ENCODE assay signal across 9 cellular contexts in genomic region chr21:33071878-33072306, GRCh38. TPM values are rescaled to one million over a fixed set of nuclear protein-coding genes. Genes with fewer than 3 reads are reported as not detected.
DNase-seq lines count a peak whose midpoint lies in the region; ATAC-seq and TF ChIP-seq lines count a peak whose summit lies in the region.
"Had no signal": no experiment of that assay in that cellular context is flagged by ENCODE, and none has a peak within 500 bp of the region (broad histone marks: within the 10 kb centered on the region; RNA-seq: fewer than 3 reads in every experiment).

No MANE protein-coding gene starts in this region.

- TF ChIP-seq CTCF in MM.1S (IDR thresholded peaks at IDR 0.05; ENCODE audit: low read length) (no peak), natural killer cell (IDR thresholded peaks at IDR 0.05) (no peak), PC-9 (conservative IDR thresholded peaks at IDR 0.05) (no peak)

- peaks cover 5 to 28% (median 15%) of the 10 kb centered on the region in 4 donors for H3K4me1 Mint-ChIP-seq in CD4-positive, CD25-positive, alpha-beta regulatory T cell
- H3K4me1 Mint-ChIP-seq in dendritic cell treated with granulocyte-macrophage colony-stimulating factor and Interleukin-4, amounts not matched to agents 40 ng/mL and 50 ng/mL, for 4 days (ENCODE audit: low read depth): peaks cover 45% of the 10 kb centered on the region
- H3K4me1 Mint-ChIP-seq in natural killer cell: peaks cover 18 to 21% of the 10 kb centered on the region in 2 donors

- no peak for ATAC-seq in CD4-positive, CD25-positive, alpha-beta regulatory T cell (ENCODE audit: low read depth in 2 of 2)
- ATAC-seq in natural killer cell (peak in 1 of 3 donors; percentile 46), HG02840 (IDR thresholded peaks at IDR 0.05; ENCODE audit: low FRiP score, unreplicated experiment) (no peak)
- ATAC-seq: HCT116 had no signal

- H3K27ac Mint-ChIP-seq in CD4-positive, CD25-positive, alpha-beta regulatory T cell: no peak overlapping the region
- peak overlapping the region; percentile 56 for H3K27ac Mint-ChIP-seq in dendritic cell treated with granulocyte-macrophage colony-stimulating factor and Interleukin-4, amounts not matched to agents 40 ng/mL and 50 ng/mL, for 4 days
- no peak overlapping the region for H3K27ac Mint-ChIP-seq in natural killer cell

- peaks cover 76% of the 10 kb centered on the region for H3K27me3 Mint-ChIP-seq in CD4-positive, CD25-positive, alpha-beta regulatory T cell
- H3K27me3 Mint-ChIP-seq in dendritic cell treated with granulocyte-macrophage colony-stimulating factor and Interleukin-4, amounts not matched to agents 40 ng/mL and 50 ng/mL, for 4 days: peaks cover 65% of the 10 kb centered on the region
- peaks cover 54 to 62% of the 10 kb centered on the region in 2 donors for H3K27me3 Mint-ChIP-seq in natural killer cell (ENCODE audit: low read depth in 2 of 2)

- H2AFZ ChIP-seq in MM.1S (ENCODE audit: low read length) (peak overlapping the region; percentile 83), PC-9 (no peak overlapping the region)

- H3K36me3 ChIP-seq in CD4-positive, CD25-positive, alpha-beta regulatory T cell (ENCODE audit: control insufficient read depth, insufficient read depth, low read length): no peaks in the 10 kb centered on the region
- H3K36me3 ChIP-seq in MM.1S (replicated peaks; ENCODE audit: insufficient read depth, low read length): no peaks in the 10 kb centered on the region
- no peaks in the 10 kb centered on the region for H3K36me3 ChIP-seq in PC-9 (ENCODE audit: low read depth)

- POLR2A ChIA-PET in PC-9 (lab: Charles Lee; ENCODE audit: unreplicated experiment): no interaction called here

- no peaks in the 10 kb centered on the region for H3K9me2 ChIP-seq in MM.1S (replicated peaks; ENCODE audit: insufficient read depth, low read length)
- H3K9me2 ChIP-seq in PC-9 (ENCODE audit: insufficient read depth): no peaks in the 10 kb centered on the region

- intact Hi-C loops in dendritic cell treated with granulocyte-macrophage colony-stimulating factor and Interleukin-4, amounts not matched to agents 40 ng/mL and 50 ng/mL, for 4 days (cut with micrococcal nuclease): loop anchor here (5.0 to 10.0 kb wide), 2 partner anchors 45 to 53 kb away; partner anchors contain the start of gene OLIG2
- intact Hi-C loops in natural killer cell (cut with micrococcal nuclease) (no loop called here), PC-9 (cut with micrococcal nuclease; ENCODE audit: unreplicated experiment) (no loop called here)

- peak overlapping the region; percentile 58 to 80 (median 76) for H3K4me3 Mint-ChIP-seq in CD4-positive, CD25-positive, alpha-beta regulatory T cell
- peak overlapping the region; percentile 79 for H3K4me3 Mint-ChIP-seq in dendritic cell treated with granulocyte-macrophage colony-stimulating factor and Interleukin-4, amounts not matched to agents 40 ng/mL and 50 ng/mL, for 4 days
- H3K4me3 Mint-ChIP-seq in natural killer cell: peak overlapping the region; percentile 78

- H3K9me3 ChIP-seq in CD4-positive, CD25-positive, alpha-beta regulatory T cell (ENCODE audit: control insufficient read depth in 2 of 2, low read length in 2 of 2): peaks cover 5% of the 10 kb centered on the region in 2 experiments
- H3K9me3 ChIP-seq in MM.1S (replicated peaks; ENCODE audit: insufficient read depth, low read length) (no peaks in the 10 kb centered on the region), PC-9 (ENCODE audit: insufficient read depth, low read depth) (no peaks in the 10 kb centered on the region)

- peak overlapping the region; percentile 82 for H3K9ac ChIP-seq in MM.1S (ENCODE audit: low read length)

- H3K27me3 ChIP-seq in CD4-positive, CD25-positive, alpha-beta regulatory T cell (ENCODE audit: control insufficient read depth, insufficient read depth, low read length): peaks cover 47% of the 10 kb centered on the region
- H3K27me3 ChIP-seq in MM.1S (replicated peaks; ENCODE audit: insufficient read depth, low read length) (no peaks in the 10 kb centered on the region), PC-9 (ENCODE audit: insufficient read depth, low read depth) (peaks cover 40% of the 10 kb centered on the region)

- no peak overlapping the region for H3K27ac ChIP-seq in CD4-positive, CD25-positive, alpha-beta regulatory T cell (ENCODE audit: insufficient read depth, low read length, poor library complexity, severe bottlenecking)
- H3K27ac ChIP-seq in MM.1S (ENCODE audit: low read length) (peak overlapping the region; percentile 70), PC-9 (no peak overlapping the region)

- peak overlapping the region; percentile 70 for H3K4me3 ChIP-seq in CD4-positive, CD25-positive, alpha-beta regulatory T cell (ENCODE audit: low read depth, low read length)
- H3K4me3 ChIP-seq in MM.1S (ENCODE audit: low read length) (peak overlapping the region; percentile 74), PC-9 (no peak overlapping the region)

- H3K9me3 Mint-ChIP-seq in CD4-positive, CD25-positive, alpha-beta regulatory T cell: peaks cover 0 to 8% (median 2%) of the 10 kb centered on the region in 7 donors
- H3K9me3 Mint-ChIP-seq in dendritic cell treated with granulocyte-macrophage colony-stimulating factor and Interleukin-4, amounts not matched to agents 40 ng/mL and 50 ng/mL, for 4 days: no peaks in the 10 kb centered on the region
- H3K9me3 Mint-ChIP-seq in natural killer cell: no peaks in the 10 kb centered on the region

- H3K4me2 ChIP-seq in MM.1S (ENCODE audit: low read depth, low read length): peak overlapping the region; percentile 94
- no peak overlapping the region for H3K4me2 ChIP-seq in PC-9

- H4K20me1 ChIP-seq in MM.1S (ENCODE audit: insufficient read depth, low read length) (no peaks in the 10 kb centered on the region), PC-9 (ENCODE audit: insufficient read depth) (no peaks in the 10 kb centered on the region)

- H3K36me3 Mint-ChIP-seq in CD4-positive, CD25-positive, alpha-beta regulatory T cell: no peaks in the 10 kb centered on the region
- no peaks in the 10 kb centered on the region for H3K36me3 Mint-ChIP-seq in dendritic cell treated with granulocyte-macrophage colony-stimulating factor and Interleukin-4, amounts not matched to agents 40 ng/mL and 50 ng/mL, for 4 days (ENCODE audit: low read depth)
- no peaks in the 10 kb centered on the region for H3K36me3 Mint-ChIP-seq in natural killer cell

- H3F3A ChIP-seq in MM.1S (ENCODE audit: insufficient read depth, low read length): peaks cover 9% of the 10 kb centered on the region; the same call in 1 of the 2 replicates
- H3F3A ChIP-seq in PC-9 (ENCODE audit: insufficient read depth, low read depth): no peaks in the 10 kb centered on the region

- H3K4me1 ChIP-seq in CD4-positive, CD25-positive, alpha-beta regulatory T cell (ENCODE audit: control insufficient read depth, insufficient read depth, low read length, poor library complexity, severe bottlenecking): peaks cover 22% of the 10 kb centered on the region
- H3K4me1 ChIP-seq in MM.1S (ENCODE audit: low read length) (peaks cover 5% of the 10 kb centered on the region; the same call in 1 of the 2 replicates), PC-9 (replicated peaks; ENCODE audit: insufficient read depth) (no peaks in the 10 kb centered on the region)

- H3K79me2 ChIP-seq in MM.1S (ENCODE audit: low read length): no peaks in the 10 kb centered on the region
- H3K79me2 ChIP-seq in PC-9 (ENCODE audit: low read depth): no peaks in the 10 kb centered on the region

- peak in 1 of 3 donors; percentile 23 for DNase-seq in CD4-positive, CD25-positive, alpha-beta regulatory T cell
- peak; percentile 66 for DNase-seq in MM.1S
- no peak for DNase-seq in natural killer cell
- no peak for DNase-seq in COLO829 (ENCODE audit: low spot score)
- no peak for DNase-seq in PC-9
- no peak for DNase-seq in AML-193 (lab: John Stamatoyannopoulos, UW)

- no TSS peak for BruUV-seq in PC-9 (replicated peaks; lab: Mats Ljungman, UMichigan)

- CTCF ChIA-PET in PC-9 (lab: Charles Lee): no interaction called here

RNA-seq across cellular contexts. Expression of gene OLIG1, which starts 2.0 kb away (rescaled TPM):
- not detected for total RNA-seq in CD4-positive, CD25-positive, alpha-beta regulatory T cell
- not detected for polyA plus RNA-seq in CD4-positive, CD25-positive, alpha-beta regulatory T cell
- 1 to 10 TPM in 1 of 3 donors, under 1 TPM in 2; 0.47 to 1.4 (median 0.48) TPM for total RNA-seq in natural killer cell
- not detected in 2 replicates for total RNA-seq in PC-9 (2021)

RNA-seq across cellular contexts. Expression of gene OLIG2, which starts 46.2 kb away (rescaled TPM):
- total RNA-seq in CD4-positive, CD25-positive, alpha-beta regulatory T cell: not detected
- not detected for polyA plus RNA-seq in CD4-positive, CD25-positive, alpha-beta regulatory T cell
- total RNA-seq in natural killer cell (not detected), PC-9 (2021) (not detected in 2 replicates)
